In genomic region chr5:17019324-17019723, GRCh38 we compare ENCODE assay signal across 22 cellular contexts.
"Had no signal": no experiment of that assay in that cellular context is flagged by ENCODE, and none has a peak within 500 bp of the region (broad histone marks: within the 10 kb centered on the region; RNA-seq: fewer than 3 reads in every experiment).

No MANE protein-coding gene starts in this region.

- H3K4me3 Mint-ChIP-seq: activated B cell treated with CpG ODN at 0.5 μM for 24 hours; activated CD4-positive, alpha-beta T cell treated with anti-CD3 and anti-CD28 coated beads, Interleukin-2, amount 10 ng/mL, durations not matched to agents 7 days and 5 days; naive thymus-derived CD8-positive, alpha-beta T cell; stimulated activated memory B cell treated with anti-CD40 and anti-IgM and Interleukin-4, amounts not matched to agents 10 μg/mL and 1 μg/mL and 100 μg/mL, for 72 hours; T-helper 1 cell treated with Interleukin-12 subunit alpha and Interleukin-12 subunit beta and Interleukin-4 antibody, amounts not matched to agents 30 μg/mL and 1 μg/mL, for 36 hours had no signal

- H3K36me3 Mint-ChIP-seq: naive thymus-derived CD8-positive, alpha-beta T cell; stimulated activated memory B cell treated with anti-CD40 and anti-IgM and Interleukin-4, amounts not matched to agents 10 μg/mL and 1 μg/mL and 100 μg/mL, for 72 hours had no signal

- H3K27me3 Mint-ChIP-seq: activated B cell treated with CpG ODN at 0.5 μM for 24 hours; activated CD4-positive, alpha-beta T cell treated with anti-CD3 and anti-CD28 coated beads, Interleukin-2, amount 10 ng/mL, durations not matched to agents 7 days and 5 days; progenitor cell of endocrine pancreas; stimulated activated memory B cell treated with anti-CD40 and anti-IgM and Interleukin-4, amounts not matched to agents 10 μg/mL and 1 μg/mL and 100 μg/mL, for 72 hours had no signal

- FAIRE-seq: endometrium had no signal

- H3K9me3 ChIP-seq: esophagus squamous epithelium, spleen, transverse colon had no signal

- H3K4me1 Mint-ChIP-seq: activated B cell treated with CpG ODN at 0.5 μM for 24 hours; activated CD4-positive, alpha-beta T cell treated with anti-CD3 and anti-CD28 coated beads, Interleukin-2, amount 10 ng/mL, durations not matched to agents 7 days and 5 days; naive thymus-derived CD8-positive, alpha-beta T cell; stimulated activated memory B cell treated with anti-CD40 and anti-IgM and Interleukin-4, amounts not matched to agents 10 μg/mL and 1 μg/mL and 100 μg/mL, for 72 hours had no signal

- H3K27ac Mint-ChIP-seq: activated B cell treated with CpG ODN at 0.5 μM for 24 hours; activated CD4-positive, alpha-beta T cell treated with anti-CD3 and anti-CD28 coated beads, Interleukin-2, amount 10 ng/mL, durations not matched to agents 7 days and 5 days; activated T-helper 2 cell treated with anti-CD3 and anti-CD28 coated beads, Interferon-gamma antibody, Interleukin-2, Interleukin-4, amounts not matched to agents 10 μg/mL and 5 μg/mL and 100 μg/mL, durations not matched to agents 14 hours and 24 hours and 36 hours; naive thymus-derived CD8-positive, alpha-beta T cell; progenitor cell of endocrine pancreas; stimulated activated memory B cell treated with anti-CD40 and anti-IgM and Interleukin-4, amounts not matched to agents 10 μg/mL and 1 μg/mL and 100 μg/mL, for 72 hours; T-helper 1 cell treated with Interleukin-12 subunit alpha and Interleukin-12 subunit beta and Interleukin-4 antibody, amounts not matched to agents 30 μg/mL and 1 μg/mL, for 36 hours had no signal

- ATAC-seq: naive thymus-derived CD8-positive, alpha-beta T cell; right cardiac atrium; SK-N-SH treated with all-trans-retinoic acid at 6 μM for 48 hours; stimulated activated memory B cell treated with anti-CD40 and anti-IgM and Interleukin-4, amounts not matched to agents 10 μg/mL and 1 μg/mL and 100 μg/mL, for 72 hours had no signal

- H3K27me3 ChIP-seq: dorsolateral prefrontal cortex, esophagus squamous epithelium, spleen, transverse colon had no signal

- H3K4me3 ChIP-seq: dorsolateral prefrontal cortex, esophagus squamous epithelium, lung, spleen, transverse colon had no signal

- H3K27ac ChIP-seq: dorsolateral prefrontal cortex, esophagus squamous epithelium, spleen, transverse colon had no signal

- H3K36me3 ChIP-seq: esophagus squamous epithelium, spleen, transverse colon had no signal

- DNase-seq: activated B cell treated with CpG ODN at 0.5 μM for 24 hours; activated CD4-positive, alpha-beta T cell treated with anti-CD3 and anti-CD28 coated beads, Interleukin-2, amount 10 ng/mL, durations not matched to agents 7 days and 5 days; activated CD8-positive, alpha-beta memory T cell treated with anti-CD3 and anti-CD28 coated beads for 24 hours; activated naive CD4-positive, alpha-beta T cell treated with anti-CD3 and anti-CD28 coated beads, Interleukin-2, amount 50 U/mL, for 16 hours; activated T-cell treated with anti-CD3 and anti-CD28 coated beads for 4 hours; amniotic stem cell; dorsolateral prefrontal cortex; esophagus squamous epithelium; hippocampal formation; naive thymus-derived CD8-positive, alpha-beta T cell; occipital lobe; right cardiac atrium; spleen; stimulated activated CD4-positive, alpha-beta T cell treated with anti-CD3 and anti-CD28 coated beads, Interleukin-1b, Interleukin-23, amount 100 ng/mL, for 48 hours; transverse colon had no signal

- H3K9me3 Mint-ChIP-seq: activated B cell treated with CpG ODN at 0.5 μM for 24 hours; activated CD4-positive, alpha-beta T cell treated with anti-CD3 and anti-CD28 coated beads, Interleukin-2, amount 10 ng/mL, durations not matched to agents 7 days and 5 days; activated T-helper 2 cell treated with anti-CD3 and anti-CD28 coated beads, Interferon-gamma antibody, Interleukin-2, Interleukin-4, amounts not matched to agents 10 μg/mL and 5 μg/mL and 100 μg/mL, durations not matched to agents 14 hours and 24 hours and 36 hours; stimulated activated memory B cell treated with anti-CD40 and anti-IgM and Interleukin-4, amounts not matched to agents 10 μg/mL and 1 μg/mL and 100 μg/mL, for 72 hours; T-helper 1 cell treated with Interleukin-12 subunit alpha and Interleukin-12 subunit beta and Interleukin-4 antibody, amounts not matched to agents 30 μg/mL and 1 μg/mL, for 36 hours had no signal
